Comparison of ENCODE assay signal across 12 cellular contexts in the genomic region with DNA sequence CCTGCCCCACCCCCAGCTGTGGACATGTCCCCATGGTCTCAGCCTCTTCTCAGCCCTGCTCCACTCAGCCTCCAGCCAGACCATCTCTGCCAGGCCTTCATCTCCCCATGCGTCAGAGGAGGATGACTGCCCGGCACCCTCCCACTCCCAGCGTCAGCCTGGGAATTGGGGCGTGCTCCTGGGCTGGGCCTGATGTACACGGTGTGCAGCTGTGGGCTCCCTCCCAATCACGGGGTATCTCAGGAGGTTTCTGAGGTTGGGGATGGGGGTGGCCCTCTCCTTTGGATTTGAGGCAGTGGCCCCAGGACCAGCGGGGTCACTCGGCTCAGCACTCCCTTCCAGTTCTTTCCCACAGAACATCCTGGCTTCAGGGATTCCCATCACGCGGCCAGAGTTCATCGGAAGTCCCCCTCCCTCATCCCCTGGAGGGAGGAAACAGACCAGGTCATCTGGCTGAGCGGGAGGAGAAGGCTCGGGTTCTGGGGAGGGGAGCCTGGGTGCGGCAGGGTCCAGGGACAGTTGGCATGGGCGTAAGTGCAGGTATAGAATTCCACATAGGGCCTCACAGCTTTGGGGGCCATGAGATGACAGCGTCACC. TPM values are rescaled to one million over a fixed set of nuclear protein-coding genes. Genes with fewer than 3 reads are reported as not detected.
DNase-seq lines count a peak whose midpoint lies in the region; ATAC-seq, FAIRE-seq and TF ChIP-seq lines count a peak whose summit lies in the region.
"Had no signal": no experiment of that assay in that cellular context is flagged by ENCODE, and none has a peak within 500 bp of the region (broad histone marks: within the 10 kb centered on the region; RNA-seq: fewer than 3 reads in every experiment).

No MANE protein-coding gene starts in this region.

- H3K9me3 ChIP-seq in pancreas: no peaks in the 10 kb centered on the region

- H3K36me3 Mint-ChIP-seq in stimulated activated naive CD8-positive, alpha-beta T cell treated with anti-CD3 and anti-CD28 coated beads, Interleukin-15, Interleukin-2, amounts not matched to agents 100 ng/mL and 50 ng/mL, for 24 hours (ENCODE audit: low read depth): no peaks in the 10 kb centered on the region
- no peaks in the 10 kb centered on the region for H3K36me3 Mint-ChIP-seq in activated naive CD8-positive, alpha-beta T cell treated with anti-CD3 and anti-CD28 coated beads for 36 hours
- no peaks in the 10 kb centered on the region for H3K36me3 Mint-ChIP-seq in activated naive CD4-positive, alpha-beta T cell treated with anti-CD3 and anti-CD28 coated beads, Interleukin-2, amount 50 U/mL, for 72 hours

- 81% methylated on average over 16 of the region's 16 CpGs for WGBS in pancreas, 2 donors

- no peak overlapping the region for H3K4me3 ChIP-seq in pancreas

- H3K9me3 Mint-ChIP-seq in stimulated activated naive CD8-positive, alpha-beta T cell treated with anti-CD3 and anti-CD28 coated beads, Interleukin-15, Interleukin-2, amounts not matched to agents 100 ng/mL and 50 ng/mL, for 24 hours: no peaks in the 10 kb centered on the region
- H3K9me3 Mint-ChIP-seq in activated naive CD8-positive, alpha-beta T cell treated with anti-CD3 and anti-CD28 coated beads for 36 hours: no peaks in the 10 kb centered on the region
- no peaks in the 10 kb centered on the region for H3K9me3 Mint-ChIP-seq in activated naive CD4-positive, alpha-beta T cell treated with anti-CD3 and anti-CD28 coated beads, Interleukin-2, amount 50 U/mL, for 72 hours
- H3K9me3 Mint-ChIP-seq: neural crest cell had no signal

- H3K4me3 Mint-ChIP-seq in stimulated activated naive CD8-positive, alpha-beta T cell treated with anti-CD3 and anti-CD28 coated beads, Interleukin-15, Interleukin-2, amounts not matched to agents 100 ng/mL and 50 ng/mL, for 24 hours: no peak overlapping the region
- H3K4me3 Mint-ChIP-seq in activated naive CD8-positive, alpha-beta T cell treated with anti-CD3 and anti-CD28 coated beads for 36 hours: no peak overlapping the region
- H3K4me3 Mint-ChIP-seq: neural crest cell had no signal

- H3K27me3 Mint-ChIP-seq in stimulated activated naive CD8-positive, alpha-beta T cell treated with anti-CD3 and anti-CD28 coated beads, Interleukin-15, Interleukin-2, amounts not matched to agents 100 ng/mL and 50 ng/mL, for 24 hours: no peaks in the 10 kb centered on the region
- no peaks in the 10 kb centered on the region for H3K27me3 Mint-ChIP-seq in activated naive CD8-positive, alpha-beta T cell treated with anti-CD3 and anti-CD28 coated beads for 36 hours

- no peak for ATAC-seq in stimulated activated naive CD8-positive, alpha-beta T cell treated with anti-CD3 and anti-CD28 coated beads, Interleukin-15, Interleukin-2, amounts not matched to agents 100 U/mL and 50 U/mL, for 24 hours
- ATAC-seq in left ventricle myocardium superior (peak; percentile 71), pancreas (peak in 3 of 4 donors; percentile 2 to 40 (median 6)), HG03342 (IDR thresholded peaks at IDR 0.05; ENCODE audit: unreplicated experiment) (no peak)
- ATAC-seq in activated naive CD4-positive, alpha-beta T cell treated with anti-CD3 and anti-CD28 coated beads, Interleukin-2, amount 50 U/mL, for 72 hours: no peak

- TF ChIP-seq CTCF in pancreas (IDR thresholded peaks at IDR 0.05): no peak

- peak overlapping the region in 1 of 4 donors; percentile 38 for H3K27ac ChIP-seq in pancreas

- peaks cover 20% of the 10 kb centered on the region for H3K4me1 Mint-ChIP-seq in stimulated activated naive CD8-positive, alpha-beta T cell treated with anti-CD3 and anti-CD28 coated beads, Interleukin-15, Interleukin-2, amounts not matched to agents 100 ng/mL and 50 ng/mL, for 24 hours (ENCODE audit: low read depth)
- peaks cover 16% of the 10 kb centered on the region for H3K4me1 Mint-ChIP-seq in activated naive CD8-positive, alpha-beta T cell treated with anti-CD3 and anti-CD28 coated beads for 36 hours

- FAIRE-seq in pancreas (lab: Jason Lieb, UNC): no peak

- H3K4me1 ChIP-seq in pancreas: peaks cover 0 to 2% (median 0%) of the 10 kb centered on the region in 3 donors

- intact Hi-C loops in left ventricle myocardium superior (cut with micrococcal nuclease): no loop called here
- intact Hi-C loops in pancreas (cut with DNase I): no loop called here

- H3K27me3 ChIP-seq in pancreas: no peaks in the 10 kb centered on the region

- no peak for DNase-seq in stimulated activated naive CD8-positive, alpha-beta T cell treated with anti-CD3 and anti-CD28 coated beads, Interleukin-15, Interleukin-2, amounts not matched to agents 100 U/mL and 50 U/mL, for 24 hours
- DNase-seq in left ventricle myocardium superior: peak; percentile 88
- peak in 1 of 6 donors; percentile 31 for DNase-seq in pancreas
- DNase-seq in activated naive CD8-positive, alpha-beta T cell treated with anti-CD3 and anti-CD28 coated beads for 36 hours: no peak
- no peak for DNase-seq in activated naive CD4-positive, alpha-beta T cell treated with anti-CD3 and anti-CD28 coated beads, Interleukin-2, amount 50 U/mL, for 72 hours (ENCODE audit: low spot score in 2 of 2)
- no peak for DNase-seq in AG08396 (ENCODE audit: low spot score)
- DNase-seq: caudate nucleus, GF-D8, T-helper 1 cell had no signal

- no peaks in the 10 kb centered on the region for H3K36me3 ChIP-seq in pancreas

- peak overlapping the region; percentile 58 for H3K27ac Mint-ChIP-seq in stimulated activated naive CD8-positive, alpha-beta T cell treated with anti-CD3 and anti-CD28 coated beads, Interleukin-15, Interleukin-2, amounts not matched to agents 100 ng/mL and 50 ng/mL, for 24 hours
- H3K27ac Mint-ChIP-seq in activated naive CD8-positive, alpha-beta T cell treated with anti-CD3 and anti-CD28 coated beads for 36 hours: no peak overlapping the region
- peak overlapping the region in 1 of 2 donors; percentile 9 for H3K27ac Mint-ChIP-seq in activated naive CD4-positive, alpha-beta T cell treated with anti-CD3 and anti-CD28 coated beads, Interleukin-2, amount 50 U/mL, for 72 hours

RNA-seq across cellular contexts. Expression of gene SOCS3, which starts 36.9 kb away (rescaled TPM):
- total RNA-seq in left ventricle myocardium superior (11.1 TPM), pancreas (10 to 100 TPM in 4 of 6 donors, 1 to 10 TPM in 2; 5.7 to 32.6 (median 18.0) TPM)
- polyA plus RNA-seq in pancreas: 10 to 100 TPM; 28.5 to 53.3 TPM
- 10 to 100 TPM; 16.6 to 17.9 TPM for total RNA-seq in activated naive CD8-positive, alpha-beta T cell treated with anti-CD3 and anti-CD28 coated beads for 36 hours
- 100 to 1,000 TPM; 179 to 182 TPM for total RNA-seq in activated naive CD4-positive, alpha-beta T cell treated with anti-CD3 and anti-CD28 coated beads, Interleukin-2, amount 50 U/mL, for 72 hours

RNA-seq across cellular contexts. Expression of gene PGS1, which starts 55.5 kb away (rescaled TPM):
- total RNA-seq in left ventricle myocardium superior (18.3 TPM), pancreas (10 to 100 TPM; 11.2 to 21.9 (median 13.4) TPM)
- polyA plus RNA-seq in pancreas: 10 to 100 TPM; 17.2 to 22.7 TPM
- 10 to 100 TPM; 39.1 to 43.7 TPM for total RNA-seq in activated naive CD8-positive, alpha-beta T cell treated with anti-CD3 and anti-CD28 coated beads for 36 hours
- 100 to 1,000 TPM in 1 of 2 donors, 10 to 100 TPM in 1; 63.5 to 122 TPM for total RNA-seq in activated naive CD4-positive, alpha-beta T cell treated with anti-CD3 and anti-CD28 coated beads, Interleukin-2, amount 50 U/mL, for 72 hours

Comparison
In these comparisons a context has a peak if more than half of its experiments do, and no peak if none do; other contexts are left out.
1. ATAC-seq: peak in left ventricle myocardium superior (single experiment) and pancreas (3 of 4); none in stimulated activated naive CD8-positive, alpha-beta T cell treated with anti-CD3 and anti-CD28 coated beads, Interleukin-15, Interleukin-2, amounts not matched to agents 100 U/mL and 50 U/mL, for 24 hours (single experiment), HG03342 (single experiment) and activated naive CD4-positive, alpha-beta T cell treated with anti-CD3 and anti-CD28 coated beads, Interleukin-2, amount 50 U/mL, for 72 hours (0 of 2).
2. RNA of gene SOCS3, which starts 36.9 kb away (total RNA-seq): 179 to 182 TPM in activated naive CD4-positive, alpha-beta T cell treated with anti-CD3 and anti-CD28 coated beads, Interleukin-2, amount 50 U/mL, for 72 hours; 5.7 to 32.6 TPM in pancreas, 16.6 to 17.9 TPM in activated naive CD8-positive, alpha-beta T cell treated with anti-CD3 and anti-CD28 coated beads for 36 hours and 11.1 TPM in left ventricle myocardium superior (single experiment); every median in the first group is over 4 times any median in the second.